9 cellular contexts compared by ENCODE assay signal in the genomic region with DNA sequence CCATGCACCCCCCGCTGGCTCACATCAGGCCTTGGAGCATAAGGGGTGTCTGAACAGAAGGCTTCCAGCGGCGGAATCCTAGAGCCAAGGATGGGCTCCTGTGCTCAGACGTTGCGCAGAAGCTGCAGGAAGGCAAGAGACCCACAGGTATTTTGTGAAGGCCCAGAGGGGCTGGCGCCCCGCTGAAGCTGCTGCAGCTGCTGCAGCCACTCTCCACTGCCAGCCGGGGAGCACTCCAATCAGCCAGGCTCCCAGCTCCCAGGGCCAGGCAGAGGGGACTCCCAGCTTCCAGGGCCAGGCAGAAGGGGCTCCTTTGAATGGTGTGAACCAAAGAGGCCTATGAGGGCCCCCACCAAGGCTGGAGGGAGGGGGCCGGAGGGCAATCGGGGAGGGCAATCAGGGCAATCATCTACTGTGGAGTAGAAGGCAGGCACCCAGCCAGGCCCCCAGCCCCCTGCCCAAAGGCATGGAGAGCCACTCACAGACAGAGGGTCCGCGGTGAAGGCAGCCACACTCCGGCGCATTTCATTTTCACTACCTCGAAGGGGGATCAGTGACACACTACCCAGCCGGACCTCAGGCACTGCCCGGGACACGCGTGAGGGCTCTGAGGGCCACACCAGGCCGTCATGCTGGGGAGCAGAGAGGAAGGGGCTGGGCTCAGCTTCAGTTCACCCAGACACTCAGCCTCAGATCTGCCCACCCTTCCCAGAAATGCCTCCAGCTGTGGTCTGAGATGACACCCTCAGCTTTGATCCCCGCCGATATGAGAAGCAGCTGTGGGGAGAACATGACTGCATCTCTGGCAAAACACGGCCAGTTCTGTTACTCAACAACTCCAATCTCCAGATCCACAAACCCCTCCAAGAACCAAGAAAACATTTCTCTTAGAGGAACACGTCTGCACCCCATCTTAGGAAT. TPM values are rescaled to one million over a fixed set of nuclear protein-coding genes. Genes with fewer than 3 reads are reported as not detected.
DNase-seq lines count a peak whose midpoint lies in the region; ATAC-seq and TF ChIP-seq lines count a peak whose summit lies in the region.
"Had no signal": no experiment of that assay in that cellular context is flagged by ENCODE, and none has a peak within 500 bp of the region (broad histone marks: within the 10 kb centered on the region; RNA-seq: fewer than 3 reads in every experiment).

No MANE protein-coding gene starts in this region.

- peaks cover 2% of the 10 kb centered on the region for H3K36me3 Mint-ChIP-seq in activated naive CD4-positive, alpha-beta T cell treated with anti-CD3 and anti-CD28 coated beads, Interleukin-2, amount 50 U/mL, for 24 hours

- H3K4me3 Mint-ChIP-seq in activated naive CD4-positive, alpha-beta T cell treated with anti-CD3 and anti-CD28 coated beads, Interleukin-2, amount 50 U/mL, for 24 hours, result no peak overlapping the region

- no peaks in the 10 kb centered on the region for H3K9me3 ChIP-seq in SJCRH30 (replicated peaks)
- H3K9me3 ChIP-seq in left lung, result no peaks in the 10 kb centered on the region

- no peaks in the 10 kb centered on the region for H3K27me3 Mint-ChIP-seq in activated naive CD4-positive, alpha-beta T cell treated with anti-CD3 and anti-CD28 coated beads, Interleukin-2, amount 50 U/mL, for 24 hours

- intact Hi-C loops in left lung (cut with DNase I), result no loop called here

- H3K27ac ChIP-seq in SJCRH30 (peak overlapping the region; percentile 60), left lung (peak overlapping the region; percentile 51 to 69)

- ATAC-seq in left lung, result no peak
- no peak for ATAC-seq in left lobe of liver

- peak overlapping the region; percentile 96 for H3K27ac Mint-ChIP-seq in activated naive CD4-positive, alpha-beta T cell treated with anti-CD3 and anti-CD28 coated beads, Interleukin-2, amount 50 U/mL, for 24 hours

- DNase-seq in SJCRH30 (peak; percentile 54 to 63), left lung (no peak), D341Med (ENCODE audit: low spot score) (no peak), NCI-H2171 treated with DMSO at 0.1 percent for 48 hours (lab: John Stamatoyannopoulos, UW) (no peak), left lobe of liver (ENCODE audit: low spot score) (no peak), Kasumi-1 (lab: John Stamatoyannopoulos, UW) (no peak)
- DNase-seq in stimulated activated CD8-positive, alpha-beta memory T cell treated with anti-CD3 and anti-CD28 coated beads, Interleukin-2, amount 100 ng/mL, for 48 hours (ENCODE audit: low read depth in 2 of 2), result peak; percentile 33 to 65
- DNase-seq: SHP77 treated with DMSO at 0.1 percent for 48 hours had no signal

- no peaks in the 10 kb centered on the region for H3K9me3 Mint-ChIP-seq in activated naive CD4-positive, alpha-beta T cell treated with anti-CD3 and anti-CD28 coated beads, Interleukin-2, amount 50 U/mL, for 24 hours

- no peak for TF ChIP-seq CTCF in left lung (IDR thresholded peaks at IDR 0.05)

- H3K4me1 Mint-ChIP-seq in activated naive CD4-positive, alpha-beta T cell treated with anti-CD3 and anti-CD28 coated beads, Interleukin-2, amount 50 U/mL, for 24 hours, result peaks cover 22% of the 10 kb centered on the region

- H3K4me3 ChIP-seq in SJCRH30 (no peak overlapping the region), left lung (no peak overlapping the region)

- H3K36me3 ChIP-seq in SJCRH30, result no peaks in the 10 kb centered on the region
- H3K36me3 ChIP-seq in left lung, result peaks cover 0 to 80% of the 10 kb centered on the region in 2 donors

- H3K27me3 ChIP-seq in SJCRH30 (no peaks in the 10 kb centered on the region), left lung (no peaks in the 10 kb centered on the region)

- H3K4me1 ChIP-seq in SJCRH30, result peaks cover 11% of the 10 kb centered on the region
- H3K4me1 ChIP-seq in left lung, result peaks cover 8 to 17% of the 10 kb centered on the region in 2 donors

RNA-seq across cellular contexts. Expression of gene PDE2A, which starts 11.6 kb away (rescaled TPM):
- total RNA-seq in SJCRH30 (2014; rRNA removed; shearing (Covaris generic)), result 0.15 and 0.24 TPM in 2 replicates
- total RNA-seq in left lung (10 to 100 TPM in 1 of 2 donors, 1 to 10 TPM in 1; 9.7 to 13.8 TPM), left lobe of liver (20.3 TPM)

Comparison
In these comparisons a context has a peak if more than half of its experiments do, and no peak if none do; other contexts are left out.
1. DNase-seq: peak in SJCRH30 (2 of 2) and stimulated activated CD8-positive, alpha-beta memory T cell treated with anti-CD3 and anti-CD28 coated beads, Interleukin-2, amount 100 ng/mL, for 48 hours (2 of 2); none in left lung (0 of 2), D341Med (single experiment), NCI-H2171 treated with DMSO at 0.1 percent for 48 hours (single experiment), left lobe of liver (single experiment) and Kasumi-1 (0 of 2).